31 cellular contexts compared by ENCODE assay signal in genomic region chr3:146511402-146512134, GRCh38. TPM values are rescaled to one million over a fixed set of nuclear protein-coding genes. Genes with fewer than 3 reads are reported as not detected.
DNase-seq lines count a peak whose midpoint lies in the region; ATAC-seq, FAIRE-seq and TF ChIP-seq lines count a peak whose summit lies in the region.
"Had no signal": no experiment of that assay in that cellular context is flagged by ENCODE, and none has a peak within 500 bp of the region (broad histone marks: within the 10 kb centered on the region; RNA-seq: fewer than 3 reads in every experiment).

No MANE protein-coding gene starts in this region.

- H3K36me3 ChIP-seq in lower lobe of right lung (peaks cover 31% of the 10 kb centered on the region), small intestine (ENCODE audit: control insufficient read depth in 2 of 2, insufficient read depth in 2 of 2, low read length in 2 of 2) (peaks cover 0 to 3% of the 10 kb centered on the region in 2 donors)
- H3K36me3 ChIP-seq: thoracic aorta had no signal

- no peak overlapping the region for H3K27ac ChIP-seq in lower lobe of right lung
- H3K27ac ChIP-seq in small intestine (ENCODE audit: low read depth in 1 of 2, low read length in 1 of 2) = no peak overlapping the region
- H3K27ac ChIP-seq: ascending aorta, thoracic aorta had no signal

- no peaks in the 10 kb centered on the region for H3K9me3 ChIP-seq in lower lobe of right lung
- H3K9me3 ChIP-seq in small intestine (ENCODE audit: control insufficient read depth, low read depth) = no peaks in the 10 kb centered on the region
- H3K9me3 ChIP-seq: ascending aorta, thoracic aorta had no signal

- ATAC-seq in GM18907 (IDR thresholded peaks at IDR 0.05; ENCODE audit: unreplicated experiment) = peak; percentile 35
- ATAC-seq in lower lobe of right lung = peak; percentile 57 to 68
- ATAC-seq: activated CD4-positive, alpha-beta T cell treated with anti-CD3 and anti-CD28 coated beads for 36 hours; activated T-cell treated with anti-CD3 and anti-CD28 coated beads, Interleukin-2, amount 50 U/mL, for 72 hours; Panc1; stimulated activated memory B cell treated with anti-CD40 and anti-IgM and Interleukin-4, amounts not matched to agents 10 μg/mL and 1 μg/mL and 100 μg/mL, for 72 hours; T-cell had no signal

- TF ChIP-seq CTCF in epithelial cell of proximal tubule (conservative IDR thresholded peaks at IDR 0.05; ENCODE audit: low read depth, low read length) (no peak), lower lobe of right lung (IDR thresholded peaks at IDR 0.05) (no peak)

- peaks cover 11% of the 10 kb centered on the region for H3K4me1 ChIP-seq in lower lobe of right lung
- H3K4me1 ChIP-seq in small intestine (ENCODE audit: control insufficient read depth in 2 of 2, insufficient read depth in 1 of 2, low read depth in 1 of 2, low read length in 1 of 2) = peaks cover 0 to 4% of the 10 kb centered on the region in 2 donors

- intact Hi-C loops in lower lobe of right lung (cut with DNase I) = no loop called here

- H3K27me3 ChIP-seq in lower lobe of right lung (ENCODE audit: low read depth) (no peaks in the 10 kb centered on the region), small intestine (ENCODE audit: control insufficient read depth in 2 of 2, insufficient read depth in 2 of 2, low read length in 2 of 2) (no peaks in the 10 kb centered on the region)
- H3K27me3 ChIP-seq: ascending aorta had no signal

- 25 to 45% (median 41%) methylated on average over 3 of the region's 3 CpGs for WGBS in small intestine, 3 donors

- H3K4me3 ChIP-seq in epithelial cell of proximal tubule (ENCODE audit: low read depth, low read length) (no peak overlapping the region), lower lobe of right lung (no peak overlapping the region), small intestine (ENCODE audit: low read depth in 1 of 2, low read length in 2 of 2) (no peak overlapping the region)
- H3K4me3 ChIP-seq: ascending aorta, thoracic aorta had no signal

- no peak for FAIRE-seq in small intestine (lab: Jason Lieb, UNC)
- FAIRE-seq: GM12891, GM19239 had no signal

- DNase-seq in epithelial cell of proximal tubule (ENCODE audit: low read depth) = peak; percentile 93
- no peak for DNase-seq in lower lobe of right lung
- peak; percentile 53 for DNase-seq in small intestine
- DNase-seq in NCI-H345 treated with DMSO at 0.1 percent for 48 hours (lab: John Stamatoyannopoulos, UW; ENCODE audit: unreplicated experiment) = no peak
- DNase-seq in AG08396 (ENCODE audit: low spot score) = no peak
- DNase-seq in EL = no peak
- no peak for DNase-seq in T-helper 1 cell
- DNase-seq: activated CD4-positive, alpha-beta T cell treated with anti-CD3 and anti-CD28 coated beads for 36 hours; activated CD8-positive, alpha-beta memory T cell treated with anti-CD3 and anti-CD28 coated beads for 24 hours; activated naive CD4-positive, alpha-beta T cell treated with anti-CD3 and anti-CD28 coated beads, Interleukin-2, amount 10 ng/mL, durations not matched to agents 7 days and 5 days; activated T-cell treated with anti-CD3 and anti-CD28 coated beads, Interleukin-2, amount 50 U/mL, for 72 hours; CD4-positive, alpha-beta memory T cell; DMS79 treated with DMSO at 0.1 percent for 48 hours; erythroblast; foreskin fibroblast; hypothalamus; midbrain; NCI-H1105; NCI-H2081 treated with DMSO at 0.1 percent for 48 hours; NCI-H510A; stimulated activated CD4-positive, alpha-beta T cell treated with anti-CD3 and anti-CD28 coated beads, Interleukin-1b, Interleukin-23, amount 100 ng/mL, for 48 hours; T-cell had no signal

RNA-seq across cellular contexts. Expression of gene PLSCR1, which starts 32.8 kb away (rescaled TPM):
- total RNA-seq in epithelial cell of proximal tubule (47.8 and 124 TPM in 2 replicates), lower lobe of right lung (194 TPM)
- polyA plus RNA-seq in small intestine = 10 to 100 TPM; 37.6 to 71.4 (median 40.5) TPM

RNA-seq across cellular contexts. Expression of gene PLSCR2, which starts 42.2 kb away (rescaled TPM):
- total RNA-seq in epithelial cell of proximal tubule = not detected in 2 replicates
- total RNA-seq in lower lobe of right lung = 0.86 TPM
- polyA plus RNA-seq in small intestine = not detected
- total RNA-seq: ascending aorta, neural crest cell, skeletal muscle tissue had no signal

Comparison
In these comparisons a context has a peak if more than half of its experiments do, and no peak if none do; other contexts are left out.
1. DNase-seq: peak in epithelial cell of proximal tubule (single experiment) and small intestine (single experiment); none in lower lobe of right lung (single experiment), NCI-H345 treated with DMSO at 0.1 percent for 48 hours (single experiment), AG08396 (single experiment), EL (single experiment) and T-helper 1 cell (0 of 5).